ENCODE assay signal across 8 cellular contexts in the genomic region with DNA sequence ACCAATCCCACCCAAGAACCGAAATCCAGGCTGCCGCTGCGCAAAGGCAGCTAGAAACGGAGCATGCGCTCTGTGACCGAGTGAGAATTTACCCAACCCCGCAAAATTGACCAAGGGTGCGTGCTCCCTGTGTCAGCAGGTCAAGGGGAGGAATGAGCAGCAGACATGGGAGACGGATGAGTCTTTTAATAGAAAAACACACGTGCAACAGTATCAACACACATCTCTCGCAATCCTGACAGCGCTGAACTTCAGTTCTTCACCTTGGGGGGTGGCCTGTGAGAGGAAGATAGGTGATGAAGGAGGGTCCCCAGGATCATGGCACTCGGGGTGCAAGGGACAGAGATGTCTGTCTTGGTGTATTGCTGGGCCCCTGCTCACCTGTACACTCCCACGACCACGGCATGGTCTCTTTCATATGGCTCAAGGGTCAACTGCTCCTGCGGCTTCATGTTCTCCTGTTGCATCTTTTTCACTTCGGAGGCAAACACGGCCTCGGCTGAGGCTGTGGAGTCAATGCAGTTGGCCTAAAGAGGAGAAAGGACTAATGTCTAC. TPM values are rescaled to one million over a fixed set of nuclear protein-coding genes. Genes with fewer than 3 reads are reported as not detected.
DNase-seq lines count a peak whose midpoint lies in the region; ATAC-seq and FAIRE-seq lines count a peak whose summit lies in the region.

No MANE protein-coding gene starts in this region.

- peak overlapping the region; percentile 80 for H3K4me3 Mint-ChIP-seq in T-helper 2 cell treated with Interferon-gamma antibody and Interleukin-4, amounts not matched to agents 5 μg/mL and 100 μg/mL, for 36 hours
- H3K4me3 Mint-ChIP-seq in immature natural killer cell, result peak overlapping the region; percentile 72 to 91 (median 80)

- peaks cover 20% of the 10 kb centered on the region for H3K4me1 Mint-ChIP-seq in T-helper 2 cell treated with Interferon-gamma antibody and Interleukin-4, amounts not matched to agents 5 μg/mL and 100 μg/mL, for 36 hours (ENCODE audit: low read depth)
- peaks cover 40 to 44% of the 10 kb centered on the region in 2 donors for H3K4me1 Mint-ChIP-seq in immature natural killer cell

- no peak for FAIRE-seq in RCC 7860 (lab: Jason Lieb, UNC)

- peaks cover 55% of the 10 kb centered on the region for H3K36me3 Mint-ChIP-seq in T-helper 2 cell treated with Interferon-gamma antibody and Interleukin-4, amounts not matched to agents 5 μg/mL and 100 μg/mL, for 36 hours (ENCODE audit: low read depth)
- H3K36me3 Mint-ChIP-seq in activated naive CD4-positive, alpha-beta T cell treated with anti-CD3 and anti-CD28 coated beads, Interleukin-2, amount 50 U/mL, for 72 hours, result peaks cover 25 to 31% of the 10 kb centered on the region in 2 donors
- peaks cover 19 to 38% (median 22%) of the 10 kb centered on the region in 3 donors for H3K36me3 Mint-ChIP-seq in immature natural killer cell

- peak overlapping the region; percentile 86 for H3K27ac ChIP-seq in subcutaneous abdominal adipose tissue (ENCODE audit: low read depth, low read length)

- peak overlapping the region; percentile 94 for H3K27ac Mint-ChIP-seq in T-helper 2 cell treated with Interferon-gamma antibody and Interleukin-4, amounts not matched to agents 5 μg/mL and 100 μg/mL, for 36 hours
- H3K27ac Mint-ChIP-seq in activated naive CD4-positive, alpha-beta T cell treated with anti-CD3 and anti-CD28 coated beads, Interleukin-2, amount 50 U/mL, for 72 hours, result peak overlapping the region; percentile 86 to 87
- peak overlapping the region; percentile 79 to 94 (median 92) for H3K27ac Mint-ChIP-seq in immature natural killer cell

- no peaks in the 10 kb centered on the region for H3K9me3 ChIP-seq in subcutaneous abdominal adipose tissue (ENCODE audit: control insufficient read depth in 5 of 5, low read length in 5 of 5)

- peaks cover 9 to 29% (median 22%) of the 10 kb centered on the region in 5 donors for H3K4me1 ChIP-seq in subcutaneous abdominal adipose tissue (ENCODE audit: control insufficient read depth in 5 of 5, insufficient read depth in 5 of 5, low read length in 5 of 5)

- H3K27me3 ChIP-seq in subcutaneous abdominal adipose tissue (ENCODE audit: control insufficient read depth in 5 of 5, insufficient read depth in 4 of 5, low read length in 5 of 5), result no peaks in the 10 kb centered on the region

- no peaks in the 10 kb centered on the region for H3K27me3 Mint-ChIP-seq in T-helper 2 cell treated with Interferon-gamma antibody and Interleukin-4, amounts not matched to agents 5 μg/mL and 100 μg/mL, for 36 hours (ENCODE audit: low read depth)
- H3K27me3 Mint-ChIP-seq in immature natural killer cell (ENCODE audit: low read depth in 3 of 3), result peaks cover 4 to 8% (median 7%) of the 10 kb centered on the region in 3 donors

- H3K4me3 ChIP-seq in subcutaneous abdominal adipose tissue (ENCODE audit: low read depth in 1 of 5, low read length in 5 of 5), result peak overlapping the region; percentile 64 to 98 (median 90)

- no peaks in the 10 kb centered on the region for H3K9me3 Mint-ChIP-seq in T-helper 2 cell treated with Interferon-gamma antibody and Interleukin-4, amounts not matched to agents 5 μg/mL and 100 μg/mL, for 36 hours
- H3K9me3 Mint-ChIP-seq in activated naive CD4-positive, alpha-beta T cell treated with anti-CD3 and anti-CD28 coated beads, Interleukin-2, amount 50 U/mL, for 72 hours, result no peaks in the 10 kb centered on the region
- no peaks in the 10 kb centered on the region for H3K9me3 Mint-ChIP-seq in immature natural killer cell

- H3K9ac ChIP-seq in subcutaneous abdominal adipose tissue (ENCODE audit: low read length in 5 of 5), result peak overlapping the region in 1 of 5 donors; percentile 57

- peaks cover 8 to 69% (median 50%) of the 10 kb centered on the region in 5 donors for H3K36me3 ChIP-seq in subcutaneous abdominal adipose tissue (ENCODE audit: control insufficient read depth in 5 of 5, insufficient read depth in 5 of 5, low read length in 5 of 5)

- DNase-seq in T-helper 2 cell treated with Interferon-gamma antibody and Interleukin-4, amounts not matched to agents 5 μg/mL and 100 μg/mL, for 36 hours (ENCODE audit: low spot score), result no peak
- no peak for DNase-seq in T-helper 2 cell
- no peak for DNase-seq in activated naive CD4-positive, alpha-beta T cell treated with anti-CD3 and anti-CD28 coated beads, Interleukin-2, amount 50 U/mL, for 72 hours (ENCODE audit: low spot score in 2 of 2)
- no peak for DNase-seq in immature natural killer cell
- DNase-seq in HUDEP-2 (lab: John Stamatoyannopoulos, UW; ENCODE audit: unreplicated experiment in 76 of 76), result no peak
- no peak for DNase-seq in RCC 7860 (ENCODE audit: low spot score)

- no peak for ATAC-seq in activated naive CD4-positive, alpha-beta T cell treated with anti-CD3 and anti-CD28 coated beads, Interleukin-2, amount 50 U/mL, for 72 hours
- ATAC-seq in GM21723 (IDR thresholded peaks at IDR 0.05; ENCODE audit: unreplicated experiment), result no peak

RNA-seq across cellular contexts. Expression of a gene that starts 0.4 kb away (rescaled TPM):
- 10 to 100 TPM in 1 of 2 donors, 1 to 10 TPM in 1; 8.9 to 10.3 TPM for total RNA-seq in activated naive CD4-positive, alpha-beta T cell treated with anti-CD3 and anti-CD28 coated beads, Interleukin-2, amount 50 U/mL, for 72 hours
- polyA plus RNA-seq in immature natural killer cell, result 10 to 100 TPM in 2 of 3 donors, 1 to 10 TPM in 1; 6.2 to 24.8 (median 12.5) TPM

RNA-seq across cellular contexts. Expression of a gene that starts 11.8 kb away (rescaled TPM):
- 100 to 1,000 TPM; 515 to 771 TPM for total RNA-seq in activated naive CD4-positive, alpha-beta T cell treated with anti-CD3 and anti-CD28 coated beads, Interleukin-2, amount 50 U/mL, for 72 hours
- 100 to 1,000 TPM; 127 to 166 (median 143) TPM for polyA plus RNA-seq in immature natural killer cell

RNA-seq across cellular contexts. Expression of a gene that starts 55.7 kb away (rescaled TPM):
- total RNA-seq in activated naive CD4-positive, alpha-beta T cell treated with anti-CD3 and anti-CD28 coated beads, Interleukin-2, amount 50 U/mL, for 72 hours, result not detected
- not detected for polyA plus RNA-seq in immature natural killer cell
